In genomic region chr7:131544449-131545425, GRCh38 we compare ENCODE assay signal across 8 cellular contexts. TPM values are rescaled to one million over a fixed set of nuclear protein-coding genes. Genes with fewer than 3 reads are reported as not detected.
DNase-seq lines count a peak whose midpoint lies in the region; ATAC-seq and TF ChIP-seq lines count a peak whose summit lies in the region.

No MANE protein-coding gene starts in this region.

- H3K36me3 ChIP-seq in OCI-LY3 (replicated peaks; ENCODE audit: low read depth, low read length), result no peaks in the 10 kb centered on the region
- H3K36me3 ChIP-seq in gastroesophageal sphincter, result no peaks in the 10 kb centered on the region
- no peaks in the 10 kb centered on the region for H3K36me3 ChIP-seq in subcutaneous abdominal adipose tissue (ENCODE audit: control insufficient read depth in 5 of 5, insufficient read depth in 5 of 5, low read length in 5 of 5)

- H3K79me2 ChIP-seq in OCI-LY3 (ENCODE audit: low read length), result no peaks in the 10 kb centered on the region

- peak; percentile 55 for TF ChIP-seq CTCF in OCI-LY3 (IDR thresholded peaks at IDR 0.05; ENCODE audit: low read depth, low read length)
- peak in 2 of 4 experiments; percentile 11 to 22 for TF ChIP-seq CTCF in gastroesophageal sphincter (IDR thresholded peaks at IDR 0.05)

- H3K27me3 ChIP-seq in OCI-LY3 (ENCODE audit: low read depth, low read length) (no peaks in the 10 kb centered on the region), gastroesophageal sphincter (no peaks in the 10 kb centered on the region), subcutaneous abdominal adipose tissue (ENCODE audit: control insufficient read depth in 5 of 5, insufficient read depth in 4 of 5, low read length in 5 of 5) (no peaks in the 10 kb centered on the region)

- POLR2A ChIA-PET in activated CD4-positive, alpha-beta T cell treated with anti-CD3 and anti-CD28 coated beads for 36 hours (lab: Charles Lee), result no interaction called here
- POLR2A ChIA-PET in activated CD4-positive, alpha-beta T cell treated with anti-CD3 and anti-CD28 coated beads, Interleukin-2, amount 10 ng/mL, durations not matched to agents 7 days and 5 days (lab: Charles Lee), result no interaction called here

- 65% methylated on average over 4 of the region's 18 CpGs; no CpG with 5 or more reads in 1 of the 2 donors for WGBS in gastroesophageal sphincter (ENCODE audit: low coverage in 1 of 2), 2 donors

- H2AFZ ChIP-seq in OCI-LY3 (ENCODE audit: low read depth, low read length), result peak overlapping the region; percentile 65

- peaks cover 8% of the 10 kb centered on the region; the same call in 1 of the 2 replicates for H3K4me1 ChIP-seq in OCI-LY3 (ENCODE audit: low read length)
- peaks cover 0 to 22% (median 0%) of the 10 kb centered on the region in 3 donors for H3K4me1 ChIP-seq in gastroesophageal sphincter
- H3K4me1 ChIP-seq in subcutaneous abdominal adipose tissue (ENCODE audit: control insufficient read depth in 5 of 5, insufficient read depth in 5 of 5, low read length in 5 of 5), result peaks cover 0 to 61% (median 13%) of the 10 kb centered on the region in 5 donors

- H3K9me3 Mint-ChIP-seq in activated CD4-positive, alpha-beta T cell treated with anti-CD3 and anti-CD28 coated beads for 36 hours (ENCODE audit: low read depth), result no peaks in the 10 kb centered on the region
- H3K9me3 Mint-ChIP-seq in activated CD4-positive, alpha-beta T cell treated with anti-CD3 and anti-CD28 coated beads, Interleukin-2, amount 10 ng/mL, durations not matched to agents 7 days and 5 days, result no peaks in the 10 kb centered on the region

- TF ChIP-seq EP300 in gastroesophageal sphincter (IDR thresholded peaks at IDR 0.05), result no peak

- H3K9ac ChIP-seq in OCI-LY3 (ENCODE audit: low read length) (no peak overlapping the region), subcutaneous abdominal adipose tissue (ENCODE audit: low read length in 5 of 5) (peak overlapping the region in 1 of 5 donors; percentile 33)

- H3K27me3 Mint-ChIP-seq in activated CD4-positive, alpha-beta T cell treated with anti-CD3 and anti-CD28 coated beads for 36 hours, result peaks cover 4% of the 10 kb centered on the region
- H3K27me3 Mint-ChIP-seq in activated CD4-positive, alpha-beta T cell treated with anti-CD3 and anti-CD28 coated beads, Interleukin-2, amount 10 ng/mL, durations not matched to agents 7 days and 5 days, result peaks cover 4% of the 10 kb centered on the region

- H3K27ac Mint-ChIP-seq in activated CD4-positive, alpha-beta T cell treated with anti-CD3 and anti-CD28 coated beads for 36 hours, result no peak overlapping the region
- no peak overlapping the region for H3K27ac Mint-ChIP-seq in activated CD4-positive, alpha-beta T cell treated with anti-CD3 and anti-CD28 coated beads, Interleukin-2, amount 10 ng/mL, durations not matched to agents 7 days and 5 days

- CTCF ChIA-PET in activated CD4-positive, alpha-beta T cell treated with anti-CD3 and anti-CD28 coated beads for 36 hours (lab: Charles Lee), result interaction anchor here (0.5 to 1.6 kb wide), 6 partner anchors 23 to 277 kb away, joined by 3 to 6 read pairs (median 4); no protein-coding TSS in a partner anchor
- CTCF ChIA-PET in activated CD4-positive, alpha-beta T cell treated with anti-CD3 and anti-CD28 coated beads, Interleukin-2, amount 10 ng/mL, durations not matched to agents 7 days and 5 days (lab: Charles Lee), result interaction anchor here (1.0 to 4.2 kb wide), 8 partner anchors 8 to 110 kb away, joined by 3 to 24 read pairs (median 5); no protein-coding TSS in a partner anchor

- DNase-seq in activated CD4-positive, alpha-beta T cell treated with anti-CD3 and anti-CD28 coated beads for 36 hours, result peak; percentile 16
- DNase-seq in activated CD4-positive, alpha-beta T cell treated with anti-CD3 and anti-CD28 coated beads, Interleukin-2, amount 10 ng/mL, durations not matched to agents 7 days and 5 days, result no peak

- H3K4me3 ChIP-seq in OCI-LY3 (ENCODE audit: low read length) (no peak overlapping the region), gastroesophageal sphincter (no peak overlapping the region), subcutaneous abdominal adipose tissue (ENCODE audit: low read depth in 1 of 5, low read length in 5 of 5) (no peak overlapping the region)

- no peak for TF ChIP-seq POLR2A in gastroesophageal sphincter (IDR thresholded peaks at IDR 0.05)

- H3K4me3 Mint-ChIP-seq in activated CD4-positive, alpha-beta T cell treated with anti-CD3 and anti-CD28 coated beads for 36 hours, result no peak overlapping the region
- no peak overlapping the region for H3K4me3 Mint-ChIP-seq in activated CD4-positive, alpha-beta T cell treated with anti-CD3 and anti-CD28 coated beads, Interleukin-2, amount 10 ng/mL, durations not matched to agents 7 days and 5 days

- H3K9me3 ChIP-seq in OCI-LY3 (ENCODE audit: insufficient read depth, low read length) (no peaks in the 10 kb centered on the region), gastroesophageal sphincter (no peaks in the 10 kb centered on the region), subcutaneous abdominal adipose tissue (ENCODE audit: control insufficient read depth in 5 of 5, low read length in 5 of 5) (peaks cover 0 to 5% (median 0%) of the 10 kb centered on the region in 5 donors)

- H3K36me3 Mint-ChIP-seq in activated CD4-positive, alpha-beta T cell treated with anti-CD3 and anti-CD28 coated beads for 36 hours (ENCODE audit: low read depth), result no peaks in the 10 kb centered on the region
- H3K36me3 Mint-ChIP-seq in activated CD4-positive, alpha-beta T cell treated with anti-CD3 and anti-CD28 coated beads, Interleukin-2, amount 10 ng/mL, durations not matched to agents 7 days and 5 days (ENCODE audit: low read depth), result no peaks in the 10 kb centered on the region

- H3K4me2 ChIP-seq in OCI-LY3 (ENCODE audit: low read length), result no peak overlapping the region

- ATAC-seq in activated CD4-positive, alpha-beta T cell treated with anti-CD3 and anti-CD28 coated beads for 36 hours, result no peak
- ATAC-seq in gastroesophageal sphincter, result no peak
- ATAC-seq in GM21528 (IDR thresholded peaks at IDR 0.05; ENCODE audit: low FRiP score, unreplicated experiment), result no peak
- ATAC-seq in HG03571 (IDR thresholded peaks at IDR 0.05; ENCODE audit: unreplicated experiment), result no peak
- ATAC-seq in GM19023 (IDR thresholded peaks at IDR 0.05; ENCODE audit: unreplicated experiment), result no peak

- H3K27ac ChIP-seq in OCI-LY3 (ENCODE audit: low read length) (no peak overlapping the region), gastroesophageal sphincter (peak overlapping the region in 3 of 4 donors; percentile 41 to 51 (median 42)), subcutaneous abdominal adipose tissue (ENCODE audit: low read depth, low read length) (peak overlapping the region; percentile 38)

- no peaks in the 10 kb centered on the region for H4K20me1 ChIP-seq in OCI-LY3 (ENCODE audit: insufficient read depth, low read length)

- intact Hi-C loops in activated CD4-positive, alpha-beta T cell treated with anti-CD3 and anti-CD28 coated beads for 36 hours (cut with DNase I, micrococcal nuclease), result loop anchor here in 1 of 2 experiments (10.0 kb wide), 1 partner anchor 110 kb away; no protein-coding TSS in a partner anchor

- no peaks in the 10 kb centered on the region for H3K4me1 Mint-ChIP-seq in activated CD4-positive, alpha-beta T cell treated with anti-CD3 and anti-CD28 coated beads for 36 hours
- peaks cover 13% of the 10 kb centered on the region for H3K4me1 Mint-ChIP-seq in activated CD4-positive, alpha-beta T cell treated with anti-CD3 and anti-CD28 coated beads, Interleukin-2, amount 10 ng/mL, durations not matched to agents 7 days and 5 days

RNA-seq across cellular contexts. Expression of gene PODXL, which starts 11.7 kb away (rescaled TPM):
- total RNA-seq in activated CD4-positive, alpha-beta T cell treated with anti-CD3 and anti-CD28 coated beads for 36 hours, result under 1 TPM; 0.48 to 0.49 TPM
- total RNA-seq in activated CD4-positive, alpha-beta T cell treated with anti-CD3 and anti-CD28 coated beads, Interleukin-2, amount 10 ng/mL, durations not matched to agents 7 days and 5 days, result 1 to 10 TPM in 1 of 2 experiments, under 1 TPM in 1; 0.97 to 1.5 TPM
- total RNA-seq in gastroesophageal sphincter, result 10 to 100 TPM; 13.2 to 40.2 (median 26.6) TPM

Comparison
In these comparisons a context has a peak if more than half of its experiments do, and no peak if none do; other contexts are left out.
1. RNA of gene PODXL, which starts 11.7 kb away (total RNA-seq): 13.2 to 40.2 TPM in gastroesophageal sphincter; 0.97 to 1.5 TPM in activated CD4-positive, alpha-beta T cell treated with anti-CD3 and anti-CD28 coated beads, Interleukin-2, amount 10 ng/mL, durations not matched to agents 7 days and 5 days and 0.48 to 0.49 TPM in activated CD4-positive, alpha-beta T cell treated with anti-CD3 and anti-CD28 coated beads for 36 hours; every median in the first group is over 4 times any median in the second.